1 cellular context compared by ENCODE assay signal in the genomic region with DNA sequence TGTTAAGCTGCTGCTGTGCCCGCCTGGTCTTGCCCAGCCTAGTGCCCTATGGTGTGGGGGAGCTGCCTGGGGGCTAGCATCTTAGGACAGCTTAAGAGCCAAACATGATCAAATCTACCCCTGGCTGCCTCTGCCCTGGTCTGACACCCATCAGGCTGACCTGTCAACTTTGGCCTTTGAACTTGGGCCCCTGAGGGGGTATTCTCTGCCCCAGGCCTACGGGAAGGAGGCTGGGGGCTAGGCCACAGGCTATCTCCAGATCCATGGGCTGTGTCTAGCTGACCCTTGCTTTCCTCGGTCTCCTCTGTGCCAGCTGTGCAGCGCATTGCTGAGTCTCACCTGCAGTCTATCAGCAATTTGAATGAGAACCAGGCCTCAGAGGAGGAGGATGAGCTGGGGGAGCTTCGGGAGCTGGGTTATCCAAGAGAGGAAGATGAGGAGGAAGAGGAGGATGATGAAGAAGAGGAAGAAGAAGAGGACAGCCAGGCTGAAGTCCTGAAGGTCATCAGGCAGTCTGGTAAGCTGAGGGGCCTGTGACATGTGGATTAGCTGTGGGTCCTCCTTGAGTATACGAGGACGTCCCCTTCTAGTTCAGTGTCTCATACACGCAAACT.
TF ChIP-seq lines count a peak whose summit lies in the region.

No MANE protein-coding gene starts in this region.

TF ChIP-seq in IMR-90, 13 proteins besides CTCF, POLR2A, EP300 and RAD21:
- TF ChIP-seq MAZ (IDR thresholded peaks at IDR 0.05; ENCODE audit: borderline replicate concordance, low read depth, low read length) (no peak), CHD1 (IDR thresholded peaks at IDR 0.05; ENCODE audit: low read depth, low read length) (no peak), SMC3 (IDR thresholded peaks at IDR 0.05; ENCODE audit: low read depth, low read length) (no peak), NFE2L2 (IDR thresholded peaks at IDR 0.05; ENCODE audit: low read depth, low read length) (no peak), FOS (IDR thresholded peaks at IDR 0.05; ENCODE audit: low read depth, low read length) (no peak)
- TF ChIP-seq, protein P1, sequence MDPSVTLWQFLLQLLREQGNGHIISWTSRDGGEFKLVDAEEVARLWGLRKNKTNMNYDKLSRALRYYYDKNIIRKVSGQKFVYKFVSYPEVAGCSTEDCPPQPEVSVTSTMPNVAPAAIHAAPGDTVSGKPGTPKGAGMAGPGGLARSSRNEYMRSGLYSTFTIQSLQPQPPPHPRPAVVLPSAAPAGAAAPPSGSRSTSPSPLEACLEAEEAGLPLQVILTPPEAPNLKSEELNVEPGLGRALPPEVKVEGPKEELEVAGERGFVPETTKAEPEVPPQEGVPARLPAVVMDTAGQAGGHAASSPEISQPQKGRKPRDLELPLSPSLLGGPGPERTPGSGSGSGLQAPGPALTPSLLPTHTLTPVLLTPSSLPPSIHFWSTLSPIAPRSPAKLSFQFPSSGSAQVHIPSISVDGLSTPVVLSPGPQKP (IDR thresholded peaks at IDR 0.05; ENCODE audit: borderline replicate concordance, low read depth, low read length): no peak
